Comparison of ENCODE assay signal across 8 cellular contexts in genomic region chr12:89179983-89180382, GRCh38.
DNase-seq lines count a peak whose midpoint lies in the region; ATAC-seq and TF ChIP-seq lines count a peak whose summit lies in the region.

No MANE protein-coding gene starts in this region.

- ATAC-seq in Right ventricle myocardium superior (ENCODE audit: poor library complexity) (peak; percentile 78), heart right ventricle (peak; percentile 67 to 95 (median 86))

- H3K27me3 ChIP-seq in right atrium auricular region (no peaks in the 10 kb centered on the region), heart right ventricle (no peaks in the 10 kb centered on the region)

- intact Hi-C loops in Right ventricle myocardium superior (cut with DNase I) (no loop called here), heart right ventricle (cut with DNase I) (loop anchor here in 2 of 10 donors (5.0 to 10.0 kb wide), 3 partner anchors 32 to 98 kb away; no protein-coding TSS in a partner anchor)

- TF ChIP-seq CTCF in right atrium auricular region (IDR thresholded peaks at IDR 0.05), result no peak
- no peak for TF ChIP-seq CTCF in heart right ventricle (IDR thresholded peaks at IDR 0.05)
- TF ChIP-seq CTCF in GM13976 (IDR thresholded peaks at IDR 0.05; ENCODE audit: borderline replicate concordance, control extremely low read depth, extremely low read depth, insufficient read depth, missing control alignments), result no peak

- in situ Hi-C loops in GM13976 (cut with MboI; ENCODE audit: low sequenced_read_pairs, unreplicated experiment), result no loop called here

- H3K4me1 ChIP-seq in right atrium auricular region (peaks cover 0 to 14% of the 10 kb centered on the region in 2 donors), heart right ventricle (peaks cover 0 to 40% (median 22%) of the 10 kb centered on the region in 9 donors)

- DNase-seq in Right ventricle myocardium superior (no peak), right atrium auricular region (ENCODE audit: low spot score) (no peak), SKM-1 (lab: John Stamatoyannopoulos, UW; ENCODE audit: unreplicated experiment) (peak; percentile 34), heart right ventricle (peak in 1 of 2 donors; percentile 74), ureter (ENCODE audit: low spot score) (peak; percentile 68), T1000 (lab: John Stamatoyannopoulos, UW) (no peak), GM13976 (ENCODE audit: low spot score) (no peak), NCI-H1930 (lab: John Stamatoyannopoulos, UW) (no peak)

- no peak overlapping the region for H3K27ac ChIP-seq in right atrium auricular region
- peak overlapping the region in 4 of 10 donors; percentile 10 to 36 (median 22) for H3K27ac ChIP-seq in heart right ventricle

- H3K9me3 ChIP-seq in right atrium auricular region, result no peaks in the 10 kb centered on the region
- no peaks in the 10 kb centered on the region for H3K9me3 ChIP-seq in heart right ventricle

- H3K36me3 ChIP-seq in right atrium auricular region (no peaks in the 10 kb centered on the region), heart right ventricle (no peaks in the 10 kb centered on the region)

- WGBS in heart right ventricle, 2 donors, result 27% methylated on average over 1 of the region's 1 CpG

- H3K4me3 ChIP-seq in right atrium auricular region, result no peak overlapping the region
- H3K4me3 ChIP-seq in heart right ventricle, result no peak overlapping the region

Comparison
In these comparisons a context has a peak if more than half of its experiments do, and no peak if none do; other contexts are left out.
1. DNase-seq: peak in SKM-1 (single experiment) and ureter (single experiment); none in Right ventricle myocardium superior (single experiment), right atrium auricular region (single experiment), T1000 (single experiment), GM13976 (single experiment) and NCI-H1930 (0 of 2).